ENCODE assay signal across 14 cellular contexts in genomic region chr4:56326363-56326762, GRCh38.
"Had no signal": no experiment of that assay in that cellular context is flagged by ENCODE, and none has a peak within 500 bp of the region (broad histone marks: within the 10 kb centered on the region; RNA-seq: fewer than 3 reads in every experiment).

No MANE protein-coding gene starts in this region.

- ATAC-seq: activated naive CD4-positive, alpha-beta T cell treated with anti-CD3 and anti-CD28 coated beads, Interleukin-2, amount 50 U/mL, for 72 hours; activated T-cell treated with anti-CD3 and anti-CD28 coated beads, Interleukin-2, amount 50 U/mL, for 4 hours; natural killer cell; right lobe of liver; stimulated activated naive CD8-positive, alpha-beta T cell treated with anti-CD3 and anti-CD28 coated beads, Interleukin-15, Interleukin-2, amounts not matched to agents 100 U/mL and 50 U/mL, for 24 hours; T-helper 17 cell had no signal

- H3K4me1 Mint-ChIP-seq: activated CD4-positive, alpha-beta memory T cell treated with anti-CD3 and anti-CD28 coated beads, Interleukin-2, amount 10 ng/mL, durations not matched to agents 7 days and 5 days; central memory CD8-positive, alpha-beta T cell; memory B cell; natural killer cell; T-helper 17 cell had no signal

- H3K27me3 Mint-ChIP-seq: memory B cell had no signal

- DNase-seq: activated CD4-positive, alpha-beta memory T cell treated with anti-CD3 and anti-CD28 coated beads, Interleukin-2, amount 10 ng/mL, durations not matched to agents 7 days and 5 days; activated effector memory CD4-positive, alpha-beta T cell treated with Interleukin-2 at 50 U/mL for 16 hours; activated T-cell treated with anti-CD3 and anti-CD28 coated beads, Interleukin-2, amount 50 U/mL, for 4 hours; effector CD4-positive, alpha-beta T cell; natural killer cell; posterior cingulate gyrus; right lobe of liver; stimulated activated naive CD8-positive, alpha-beta T cell treated with anti-CD3 and anti-CD28 coated beads, Interleukin-15, Interleukin-2, amounts not matched to agents 100 U/mL and 50 U/mL, for 24 hours; T-helper 17 cell; transverse colon; WERI-Rb-1 had no signal

- H3K36me3 Mint-ChIP-seq: activated naive CD4-positive, alpha-beta T cell treated with anti-CD3 and anti-CD28 coated beads, Interleukin-2, amount 50 U/mL, for 72 hours; memory B cell; natural killer cell had no signal

- H3K4me3 Mint-ChIP-seq: activated CD4-positive, alpha-beta memory T cell treated with anti-CD3 and anti-CD28 coated beads, Interleukin-2, amount 10 ng/mL, durations not matched to agents 7 days and 5 days; activated T-cell treated with anti-CD3 and anti-CD28 coated beads, Interleukin-2, amount 50 U/mL, for 4 hours; central memory CD8-positive, alpha-beta T cell; memory B cell; natural killer cell; T-helper 17 cell had no signal

- H3K27ac Mint-ChIP-seq: activated CD4-positive, alpha-beta memory T cell treated with anti-CD3 and anti-CD28 coated beads, Interleukin-2, amount 10 ng/mL, durations not matched to agents 7 days and 5 days; activated naive CD4-positive, alpha-beta T cell treated with anti-CD3 and anti-CD28 coated beads, Interleukin-2, amount 50 U/mL, for 72 hours; memory B cell; natural killer cell; T-helper 17 cell had no signal

- H3K9me3 Mint-ChIP-seq: activated CD4-positive, alpha-beta memory T cell treated with anti-CD3 and anti-CD28 coated beads, Interleukin-2, amount 10 ng/mL, durations not matched to agents 7 days and 5 days; activated naive CD4-positive, alpha-beta T cell treated with anti-CD3 and anti-CD28 coated beads, Interleukin-2, amount 50 U/mL, for 72 hours; activated T-cell treated with anti-CD3 and anti-CD28 coated beads, Interleukin-2, amount 50 U/mL, for 4 hours; central memory CD8-positive, alpha-beta T cell; memory B cell; natural killer cell had no signal
